ENCODE assay signal across 1 cellular context in the genomic region with DNA sequence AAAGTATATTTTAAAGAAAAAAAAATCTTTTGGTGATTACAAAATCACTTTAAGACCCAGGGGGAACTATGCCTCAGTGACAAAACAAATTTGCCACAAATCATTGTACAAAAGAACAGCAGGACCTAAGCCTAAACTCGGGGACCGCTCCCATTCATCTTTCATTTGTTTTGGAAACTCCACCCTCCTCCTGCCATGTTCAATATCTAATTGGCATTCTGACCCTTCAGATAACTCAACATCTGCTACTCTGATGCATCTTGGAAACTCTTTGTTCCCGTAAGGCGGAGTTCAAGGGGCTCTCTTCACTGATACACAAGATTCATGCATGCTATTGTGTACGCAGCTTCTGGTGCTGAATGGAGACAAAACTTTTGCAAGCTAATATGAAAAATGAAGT.
TF ChIP-seq lines count a peak whose summit lies in the region.

No MANE protein-coding gene starts in this region.

TF ChIP-seq in WTC11, 78 proteins besides CTCF, POLR2A, EP300 and RAD21 (continued from another document):
- TF ChIP-seq, protein P1, sequence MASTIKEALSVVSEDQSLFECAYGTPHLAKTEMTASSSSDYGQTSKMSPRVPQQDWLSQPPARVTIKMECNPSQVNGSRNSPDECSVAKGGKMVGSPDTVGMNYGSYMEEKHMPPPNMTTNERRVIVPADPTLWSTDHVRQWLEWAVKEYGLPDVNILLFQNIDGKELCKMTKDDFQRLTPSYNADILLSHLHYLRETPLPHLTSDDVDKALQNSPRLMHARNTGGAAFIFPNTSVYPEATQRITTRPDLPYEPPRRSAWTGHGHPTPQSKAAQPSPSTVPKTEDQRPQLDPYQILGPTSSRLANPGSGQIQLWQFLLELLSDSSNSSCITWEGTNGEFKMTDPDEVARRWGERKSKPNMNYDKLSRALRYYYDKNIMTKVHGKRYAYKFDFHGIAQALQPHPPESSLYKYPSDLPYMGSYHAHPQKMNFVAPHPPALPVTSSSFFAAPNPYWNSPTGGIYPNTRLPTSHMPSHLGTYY (CRISPR knock-in tag; IDR thresholded peaks at IDR 0.05), result no peak
- TF ChIP-seq, protein P2, sequence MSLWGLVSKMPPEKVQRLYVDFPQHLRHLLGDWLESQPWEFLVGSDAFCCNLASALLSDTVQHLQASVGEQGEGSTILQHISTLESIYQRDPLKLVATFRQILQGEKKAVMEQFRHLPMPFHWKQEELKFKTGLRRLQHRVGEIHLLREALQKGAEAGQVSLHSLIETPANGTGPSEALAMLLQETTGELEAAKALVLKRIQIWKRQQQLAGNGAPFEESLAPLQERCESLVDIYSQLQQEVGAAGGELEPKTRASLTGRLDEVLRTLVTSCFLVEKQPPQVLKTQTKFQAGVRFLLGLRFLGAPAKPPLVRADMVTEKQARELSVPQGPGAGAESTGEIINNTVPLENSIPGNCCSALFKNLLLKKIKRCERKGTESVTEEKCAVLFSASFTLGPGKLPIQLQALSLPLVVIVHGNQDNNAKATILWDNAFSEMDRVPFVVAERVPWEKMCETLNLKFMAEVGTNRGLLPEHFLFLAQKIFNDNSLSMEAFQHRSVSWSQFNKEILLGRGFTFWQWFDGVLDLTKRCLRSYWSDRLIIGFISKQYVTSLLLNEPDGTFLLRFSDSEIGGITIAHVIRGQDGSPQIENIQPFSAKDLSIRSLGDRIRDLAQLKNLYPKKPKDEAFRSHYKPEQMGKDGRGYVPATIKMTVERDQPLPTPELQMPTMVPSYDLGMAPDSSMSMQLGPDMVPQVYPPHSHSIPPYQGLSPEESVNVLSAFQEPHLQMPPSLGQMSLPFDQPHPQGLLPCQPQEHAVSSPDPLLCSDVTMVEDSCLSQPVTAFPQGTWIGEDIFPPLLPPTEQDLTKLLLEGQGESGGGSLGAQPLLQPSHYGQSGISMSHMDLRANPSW (CRISPR knock-in tag; conservative IDR thresholded peaks at IDR 0.05; ENCODE audit: low read depth), result no peak
- no peak for TF ChIP-seq SMAD4 (CRISPR knock-in tag; IDR thresholded peaks at IDR 0.05)
- TF ChIP-seq, protein P3, sequence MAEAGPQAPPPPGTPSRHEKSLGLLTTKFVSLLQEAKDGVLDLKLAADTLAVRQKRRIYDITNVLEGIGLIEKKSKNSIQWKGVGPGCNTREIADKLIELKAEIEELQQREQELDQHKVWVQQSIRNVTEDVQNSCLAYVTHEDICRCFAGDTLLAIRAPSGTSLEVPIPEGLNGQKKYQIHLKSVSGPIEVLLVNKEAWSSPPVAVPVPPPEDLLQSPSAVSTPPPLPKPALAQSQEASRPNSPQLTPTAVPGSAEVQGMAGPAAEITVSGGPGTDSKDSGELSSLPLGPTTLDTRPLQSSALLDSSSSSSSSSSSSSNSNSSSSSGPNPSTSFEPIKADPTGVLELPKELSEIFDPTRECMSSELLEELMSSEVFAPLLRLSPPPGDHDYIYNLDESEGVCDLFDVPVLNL (CRISPR knock-in tag; IDR thresholded peaks at IDR 0.05; ENCODE audit: borderline replicate concordance, low read depth), result no peak
- TF ChIP-seq TP53 (CRISPR knock-in tag; IDR thresholded peaks at IDR 0.05), result no peak
- TF ChIP-seq, protein P4, sequence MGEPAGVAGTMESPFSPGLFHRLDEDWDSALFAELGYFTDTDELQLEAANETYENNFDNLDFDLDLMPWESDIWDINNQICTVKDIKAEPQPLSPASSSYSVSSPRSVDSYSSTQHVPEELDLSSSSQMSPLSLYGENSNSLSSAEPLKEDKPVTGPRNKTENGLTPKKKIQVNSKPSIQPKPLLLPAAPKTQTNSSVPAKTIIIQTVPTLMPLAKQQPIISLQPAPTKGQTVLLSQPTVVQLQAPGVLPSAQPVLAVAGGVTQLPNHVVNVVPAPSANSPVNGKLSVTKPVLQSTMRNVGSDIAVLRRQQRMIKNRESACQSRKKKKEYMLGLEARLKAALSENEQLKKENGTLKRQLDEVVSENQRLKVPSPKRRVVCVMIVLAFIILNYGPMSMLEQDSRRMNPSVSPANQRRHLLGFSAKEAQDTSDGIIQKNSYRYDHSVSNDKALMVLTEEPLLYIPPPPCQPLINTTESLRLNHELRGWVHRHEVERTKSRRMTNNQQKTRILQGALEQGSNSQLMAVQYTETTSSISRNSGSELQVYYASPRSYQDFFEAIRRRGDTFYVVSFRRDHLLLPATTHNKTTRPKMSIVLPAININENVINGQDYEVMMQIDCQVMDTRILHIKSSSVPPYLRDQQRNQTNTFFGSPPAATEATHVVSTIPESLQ (CRISPR knock-in tag; IDR thresholded peaks at IDR 0.05), result no peak
- TF ChIP-seq, protein P5, sequence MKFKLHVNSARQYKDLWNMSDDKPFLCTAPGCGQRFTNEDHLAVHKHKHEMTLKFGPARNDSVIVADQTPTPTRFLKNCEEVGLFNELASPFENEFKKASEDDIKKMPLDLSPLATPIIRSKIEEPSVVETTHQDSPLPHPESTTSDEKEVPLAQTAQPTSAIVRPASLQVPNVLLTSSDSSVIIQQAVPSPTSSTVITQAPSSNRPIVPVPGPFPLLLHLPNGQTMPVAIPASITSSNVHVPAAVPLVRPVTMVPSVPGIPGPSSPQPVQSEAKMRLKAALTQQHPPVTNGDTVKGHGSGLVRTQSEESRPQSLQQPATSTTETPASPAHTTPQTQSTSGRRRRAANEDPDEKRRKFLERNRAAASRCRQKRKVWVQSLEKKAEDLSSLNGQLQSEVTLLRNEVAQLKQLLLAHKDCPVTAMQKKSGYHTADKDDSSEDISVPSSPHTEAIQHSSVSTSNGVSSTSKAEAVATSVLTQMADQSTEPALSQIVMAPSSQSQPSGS (CRISPR knock-in tag; IDR thresholded peaks at IDR 0.05; ENCODE audit: borderline replicate concordance, low read depth), result no peak
- TF ChIP-seq ZNF423 (CRISPR knock-in tag; IDR thresholded peaks at IDR 0.05), result no peak
